Comparison of ENCODE assay signal across 18 cellular contexts in the genomic region with DNA sequence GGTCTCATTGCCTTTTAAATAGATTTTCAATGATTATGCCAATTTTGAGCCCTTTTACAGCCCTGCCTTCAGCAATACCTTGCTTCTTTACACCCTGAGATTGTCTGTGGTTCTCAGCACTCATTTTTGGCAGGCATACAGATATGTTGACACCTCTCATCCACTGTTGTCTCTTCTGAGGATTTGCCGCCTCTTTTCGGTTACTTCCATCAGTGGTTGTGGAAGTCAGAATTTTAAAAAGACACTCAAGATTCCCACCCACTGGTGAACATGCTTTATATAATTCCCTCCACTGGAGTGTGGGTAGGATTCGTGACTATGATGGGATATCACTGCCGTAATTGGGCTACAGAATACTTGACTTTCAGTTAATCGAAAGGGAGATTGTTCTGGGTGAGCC. TPM values are rescaled to one million over a fixed set of nuclear protein-coding genes. Genes with fewer than 3 reads are reported as not detected.
DNase-seq lines count a peak whose midpoint lies in the region; ATAC-seq, FAIRE-seq and TF ChIP-seq lines count a peak whose summit lies in the region.
"Had no signal": no experiment of that assay in that cellular context is flagged by ENCODE, and none has a peak within 500 bp of the region (broad histone marks: within the 10 kb centered on the region; RNA-seq: fewer than 3 reads in every experiment).

No MANE protein-coding gene starts in this region.

- no peak overlapping the region for H3K27ac Mint-ChIP-seq in activated CD8-positive, alpha-beta T cell treated with anti-CD3 and anti-CD28 coated beads for 36 hours
- H3K27ac Mint-ChIP-seq: CD4-positive, alpha-beta memory T cell had no signal

- no peak overlapping the region for H4K5ac ChIP-seq in IMR-90 (ENCODE audit: low read depth, low read length)

- no peak for TF ChIP-seq POLR2A in IMR-90 (IDR thresholded peaks at IDR 0.05; ENCODE audit: low read depth, low read length)

- no peak overlapping the region for H4K91ac ChIP-seq in IMR-90 (ENCODE audit: insufficient read depth, low read depth, low read length)

- H3K27me3 Mint-ChIP-seq in activated CD8-positive, alpha-beta T cell treated with anti-CD3 and anti-CD28 coated beads for 36 hours: peaks cover under 1% of the 10 kb centered on the region

- no peak for TF ChIP-seq RAD21 in IMR-90 (IDR thresholded peaks at IDR 0.05; ENCODE audit: low read length)

- H3K9me3 ChIP-seq in IMR-90 (ENCODE audit: control insufficient read depth, insufficient read depth, low read length): no peaks in the 10 kb centered on the region
- H3K9me3 ChIP-seq: A549 had no signal

- H3K9me1 ChIP-seq in IMR-90 (ENCODE audit: insufficient read depth, low read length): peaks cover 7% of the 10 kb centered on the region

- H2BK20ac ChIP-seq in IMR-90 (ENCODE audit: low read depth, low read length): no peak overlapping the region

- no peaks in the 10 kb centered on the region for H3K9me3 Mint-ChIP-seq in activated CD8-positive, alpha-beta T cell treated with anti-CD3 and anti-CD28 coated beads for 36 hours
- H3K9me3 Mint-ChIP-seq: CD4-positive, alpha-beta memory T cell had no signal

- no peak overlapping the region for H3K56ac ChIP-seq in IMR-90 (ENCODE audit: extremely low read depth, insufficient read depth, low read length)

- ATAC-seq in IMR-90 (ENCODE audit: low read depth): no peak
- ATAC-seq in activated CD8-positive, alpha-beta T cell treated with anti-CD3 and anti-CD28 coated beads for 36 hours: no peak
- ATAC-seq: A549, HepG2 had no signal

- H3K4me1 ChIP-seq in IMR-90 (ENCODE audit: control insufficient read depth, insufficient read depth, low read length): peaks cover 7% of the 10 kb centered on the region

- H2AK5ac ChIP-seq in IMR-90 (ENCODE audit: low read depth, low read length): no peak overlapping the region

- H2AK9ac ChIP-seq in IMR-90 (replicated peaks; ENCODE audit: low read depth, low read length, poor library complexity): peak overlapping the region; percentile 20

- no peaks in the 10 kb centered on the region for H3K36me3 ChIP-seq in IMR-90 (ENCODE audit: control insufficient read depth, insufficient read depth, low read length)
- H3K36me3 ChIP-seq: BLaER1 had no signal

- H3K79me1 ChIP-seq in IMR-90 (ENCODE audit: low read depth in 1 of 2, low read length in 2 of 2): no peaks in the 10 kb centered on the region; a peak in 1 of 4 replicates

- H3K14ac ChIP-seq in IMR-90 (replicated peaks; ENCODE audit: low read depth, low read length): no peak overlapping the region

- H3K9ac ChIP-seq in IMR-90 (ENCODE audit: low read depth, low read length): no peak overlapping the region
- H3K9ac ChIP-seq: BLaER1, GM23248, KMS-11 had no signal

- no peak overlapping the region for H3K4me3 Mint-ChIP-seq in activated CD8-positive, alpha-beta T cell treated with anti-CD3 and anti-CD28 coated beads for 36 hours
- H3K4me3 Mint-ChIP-seq: CD14-positive monocyte; CD4-positive, alpha-beta memory T cell had no signal

- no CpG with 5 or more reads among the region's 5 CpGs for WGBS in IMR-90 (ENCODE audit: extremely low coverage in 2 of 2, insufficient read length in 1 of 2), 2 experiments

- in situ Hi-C loops in IMR-90 (cut with MboI; ENCODE audit: low sequenced_read_pairs): no loop called here

- no peak overlapping the region for H2BK5ac ChIP-seq in IMR-90 (ENCODE audit: low read depth, low read length, poor library complexity, severe bottlenecking)

- H3K4me2 ChIP-seq in IMR-90 (ENCODE audit: low read depth, low read length): no peak overlapping the region
- H3K4me2 ChIP-seq: A549, BLaER1, KMS-11 had no signal

- H3K27ac ChIP-seq in IMR-90 (ENCODE audit: insufficient read depth, low read length): no peak overlapping the region
- H3K27ac ChIP-seq: A549, BLaER1, GM23248, KMS-11 had no signal

- POLR2A ChIA-PET in IMR-90 (lab: Charles Lee; ENCODE audit: unreplicated experiment): no interaction called here
- POLR2A ChIA-PET in activated CD8-positive, alpha-beta T cell treated with anti-CD3 and anti-CD28 coated beads for 36 hours (lab: Charles Lee): no interaction called here

- no peak for DNase-seq in IMR-90
- DNase-seq in inferior parietal cortex (ENCODE audit: extremely low spot score): peak; percentile 10
- peak; percentile 69 for DNase-seq in putamen (ENCODE audit: low spot score)
- DNase-seq in A172 (ENCODE audit: low spot score): no peak
- no peak for DNase-seq in activated CD8-positive, alpha-beta T cell treated with anti-CD3 and anti-CD28 coated beads for 36 hours
- no peak for DNase-seq in HTR-8/SVneo (ENCODE audit: insufficient read length, low spot score)
- DNase-seq: CD4-positive, alpha-beta memory T cell; DMS153; DMS79; GDM1; H7 had no signal

- no peak overlapping the region for H2BK120ac ChIP-seq in IMR-90 (ENCODE audit: low read depth, low read length)

- no peaks in the 10 kb centered on the region for H3K27me3 ChIP-seq in IMR-90 (ENCODE audit: control insufficient read depth, insufficient read depth, low read length)
- H3K27me3 ChIP-seq: BLaER1 had no signal

- no peak overlapping the region for H4K8ac ChIP-seq in IMR-90 (ENCODE audit: low read depth in 2 of 2, low read length in 2 of 2)

- H2AFZ ChIP-seq in IMR-90 (replicated peaks; ENCODE audit: low read length, poor library complexity): no peak overlapping the region
- H2AFZ ChIP-seq: GM23248 had no signal

- no peaks in the 10 kb centered on the region for H4K20me1 ChIP-seq in IMR-90 (ENCODE audit: insufficient read depth, low read length)
- H4K20me1 ChIP-seq: BLaER1 had no signal

- H3K23ac ChIP-seq in IMR-90 (ENCODE audit: low read depth, low read length): no peak overlapping the region

- H3K4me3 ChIP-seq in IMR-90 (ENCODE audit: insufficient read depth, low read depth, low read length): no peak overlapping the region
- H3K4me3 ChIP-seq: A549, BLaER1, GM23248 had no signal

- no peak overlapping the region for H3K4ac ChIP-seq in IMR-90 (ENCODE audit: low read depth, low read length)

- H3K18ac ChIP-seq in IMR-90 (ENCODE audit: low read depth, low read length): no peak overlapping the region

- no peak for FAIRE-seq in HTR-8/SVneo (lab: Jason Lieb, UNC)
- FAIRE-seq: A549, GM19239, HepG2 had no signal

- H2BK15ac ChIP-seq in IMR-90 (ENCODE audit: low read depth, low read length): no peak overlapping the region; the same call in 2 of the 3 replicates

- no peak for TF ChIP-seq CTCF in IMR-90 (conservative IDR thresholded peaks at IDR 0.05; ENCODE audit: low read depth, low read length)
- no peak for TF ChIP-seq CTCF in activated CD8-positive, alpha-beta T cell treated with anti-CD3 and anti-CD28 coated beads for 36 hours (IDR thresholded peaks at IDR 0.05)

- CTCF ChIA-PET in IMR-90 (lab: Yijun Ruan, JAX): no interaction called here
- CTCF ChIA-PET in activated CD8-positive, alpha-beta T cell treated with anti-CD3 and anti-CD28 coated beads for 36 hours (lab: Charles Lee): no interaction called here

- no peaks in the 10 kb centered on the region for H3K4me1 Mint-ChIP-seq in activated CD8-positive, alpha-beta T cell treated with anti-CD3 and anti-CD28 coated beads for 36 hours (ENCODE audit: low read depth)
- H3K4me1 Mint-ChIP-seq: CD14-positive monocyte; CD4-positive, alpha-beta memory T cell had no signal

- intact Hi-C loops in IMR-90 (cut with micrococcal nuclease): no loop called here
- intact Hi-C loops in activated CD8-positive, alpha-beta T cell treated with anti-CD3 and anti-CD28 coated beads for 36 hours (cut with micrococcal nuclease): no loop called here

- no TSS peak for BruUV-seq in IMR-90 (replicated peaks; lab: Mats Ljungman, UMichigan)

- no peaks in the 10 kb centered on the region for H3K36me3 Mint-ChIP-seq in activated CD8-positive, alpha-beta T cell treated with anti-CD3 and anti-CD28 coated beads for 36 hours (ENCODE audit: low read depth)
- H3K36me3 Mint-ChIP-seq: CD14-positive monocyte; CD4-positive, alpha-beta memory T cell had no signal

- dilution Hi-C loops in IMR-90 (cut with HindIII; ENCODE audit: low sequenced_read_pairs, unreplicated experiment): no loop called here

TF ChIP-seq in IMR-90, 13 proteins besides CTCF, POLR2A, EP300 and RAD21:
- no peak for TF ChIP-seq NFE2L2 (IDR thresholded peaks at IDR 0.05; ENCODE audit: low read depth, low read length)
- TF ChIP-seq MAFK (IDR thresholded peaks at IDR 0.05; ENCODE audit: low read depth, low read length): no peak
- TF ChIP-seq, protein P1, sequence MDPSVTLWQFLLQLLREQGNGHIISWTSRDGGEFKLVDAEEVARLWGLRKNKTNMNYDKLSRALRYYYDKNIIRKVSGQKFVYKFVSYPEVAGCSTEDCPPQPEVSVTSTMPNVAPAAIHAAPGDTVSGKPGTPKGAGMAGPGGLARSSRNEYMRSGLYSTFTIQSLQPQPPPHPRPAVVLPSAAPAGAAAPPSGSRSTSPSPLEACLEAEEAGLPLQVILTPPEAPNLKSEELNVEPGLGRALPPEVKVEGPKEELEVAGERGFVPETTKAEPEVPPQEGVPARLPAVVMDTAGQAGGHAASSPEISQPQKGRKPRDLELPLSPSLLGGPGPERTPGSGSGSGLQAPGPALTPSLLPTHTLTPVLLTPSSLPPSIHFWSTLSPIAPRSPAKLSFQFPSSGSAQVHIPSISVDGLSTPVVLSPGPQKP (IDR thresholded peaks at IDR 0.05; ENCODE audit: borderline replicate concordance, low read depth, low read length): no peak
- no peak for TF ChIP-seq SMC3 (IDR thresholded peaks at IDR 0.05; ENCODE audit: low read depth, low read length)
- no peak for TF ChIP-seq MAZ (IDR thresholded peaks at IDR 0.05; ENCODE audit: borderline replicate concordance, low read depth, low read length)
- TF ChIP-seq RCOR1 (IDR thresholded peaks at IDR 0.05; ENCODE audit: insufficient replicate concordance, low read length): no peak
TF ChIP-seq in IMR-90: peak in this region for 0.

RNA-seq across cellular contexts. Expression of gene KIF13A, which starts 37.4 kb away (rescaled TPM):
- total RNA-seq in IMR-90 (2012; rRNA removed): 51.8 and 53.0 TPM in 2 replicates
- polyA plus RNA-seq in IMR-90 (2012; rRNA removed): 22.5 and 23.3 TPM in 2 replicates
- polyA plus RNA-seq in IMR-90 (2012; cell fraction: cytosol; rRNA removed): 8.8 and 10.9 TPM in 2 replicates
- polyA plus RNA-seq in IMR-90 (2012; cell fraction: nucleus; rRNA removed; ENCODE audit: low replicate concordance): 8.3 and 25.8 TPM in 2 replicates
- 22.9 and 25.9 TPM in 2 replicates for total RNA-seq in A172 (2014; rRNA removed; shearing (Covaris generic))
- not detected for total RNA-seq in activated CD8-positive, alpha-beta T cell treated with anti-CD3 and anti-CD28 coated beads for 36 hours

Comparison
In these comparisons a context has a peak if more than half of its experiments do, and no peak if none do; other contexts are left out.
1. DNase-seq: peak in inferior parietal cortex (single experiment) and putamen (single experiment); none in IMR-90 (single experiment), A172 (single experiment), activated CD8-positive, alpha-beta T cell treated with anti-CD3 and anti-CD28 coated beads for 36 hours (single experiment) and HTR-8/SVneo (single experiment).
2. RNA of gene KIF13A, which starts 37.4 kb away (total RNA-seq): 51.8 to 53.0 TPM in IMR-90 and 22.9 to 25.9 TPM in A172; not detected in activated CD8-positive, alpha-beta T cell treated with anti-CD3 and anti-CD28 coated beads for 36 hours; every median in the first group is over 10 times any median in the second.